ENCODE assay signal across 20 cellular contexts in genomic region chr18:32200766-32201165, GRCh38. TPM values are rescaled to one million over a fixed set of nuclear protein-coding genes. Genes with fewer than 3 reads are reported as not detected.
A peak's percentile ranks its signal among the peaks of the same experiment; 100 is the strongest.
DNase-seq lines count a peak whose midpoint lies in the region; ATAC-seq and TF ChIP-seq lines count a peak whose summit lies in the region.
"Had no signal": no experiment of that assay in that cellular context is flagged by ENCODE, and none has a peak within 500 bp of the region (broad histone marks: within the 10 kb centered on the region; RNA-seq: fewer than 3 reads in every experiment).

No MANE protein-coding gene starts in this region.

- H3K4me1 ChIP-seq in A673 (ENCODE audit: insufficient read depth, low read length, poor library complexity, severe bottlenecking): no peaks in the 10 kb centered on the region
- no peaks in the 10 kb centered on the region for H3K4me1 ChIP-seq in Caco-2
- H3K4me1 ChIP-seq: A549, adrenal gland, right atrium auricular region had no signal

- H3K36me3 Mint-ChIP-seq in Caco-2 (ENCODE audit: insufficient read depth, unreplicated experiment): no peaks in the 10 kb centered on the region

- POLR2A ChIA-PET in A673 (lab: Charles Lee; ENCODE audit: low non-redundant PET): no interaction called here
- POLR2A ChIA-PET in Caco-2 (lab: Charles Lee): no interaction called here

- intact Hi-C loops in A673 (cut with micrococcal nuclease; ENCODE audit: unreplicated experiment) (no loop called here), Caco-2 (cut with micrococcal nuclease; ENCODE audit: unreplicated experiment) (no loop called here)

- BruUV-seq in A673 (replicated peaks; lab: Mats Ljungman, UMichigan) (no TSS peak), Caco-2 (replicated peaks; lab: Mats Ljungman, UMichigan) (no TSS peak)

- DNase-seq in A673 (ENCODE audit: low spot score): peak; percentile 10
- peak; percentile 43 for DNase-seq in LoVo (ENCODE audit: low spot score)
- DNase-seq in NCI-H446 treated with DMSO at 0.1 percent for 48 hours (lab: John Stamatoyannopoulos, UW): peak; percentile 5
- peak; percentile 5 for DNase-seq in SK-N-DZ (ENCODE audit: low spot score)
- no peak for DNase-seq in nucleus accumbens (lab: John Stamatoyannopoulos, UW)
- DNase-seq in Caco-2: no peak
- DNase-seq: activated CD4-positive, alpha-beta T cell treated with anti-CD3 and anti-CD28 coated beads for 1 hour; activated effector memory CD4-positive, alpha-beta T cell treated with Interleukin-2 at 50 U/mL for 16 hours; adrenal gland; GOT3; IMR-90; OCI-M1; T1000 had no signal

- H3K27me3 ChIP-seq in A673 (replicated peaks; ENCODE audit: insufficient read depth, low read depth, low read length, poor library complexity) (no peaks in the 10 kb centered on the region), Caco-2 (replicated peaks; ENCODE audit: control insufficient read depth, insufficient read depth, low read length) (no peaks in the 10 kb centered on the region)
- H3K27me3 ChIP-seq: adrenal gland, cardiac muscle cell, right atrium auricular region had no signal

- H3K9me3 ChIP-seq in A673 (ENCODE audit: low read depth, low read length, poor library complexity, severe bottlenecking) (no peaks in the 10 kb centered on the region), Caco-2 (no peaks in the 10 kb centered on the region)
- H3K9me3 ChIP-seq: A549, adrenal gland, right atrium auricular region had no signal

- no peak overlapping the region for H3K27ac ChIP-seq in A673 (ENCODE audit: low read depth, low read length, poor library complexity, severe bottlenecking)
- H3K27ac ChIP-seq: A549, adrenal gland, C4-2B, cardiac muscle cell, right atrium auricular region had no signal

- H3K36me3 ChIP-seq in A673 (ENCODE audit: insufficient read depth, low read length, poor library complexity, severe bottlenecking) (no peaks in the 10 kb centered on the region), Caco-2 (ENCODE audit: control insufficient read depth, insufficient read depth, low read length) (no peaks in the 10 kb centered on the region)
- H3K36me3 ChIP-seq: adrenal gland, cardiac muscle cell, right atrium auricular region had no signal

- no peak overlapping the region for H3K4me3 Mint-ChIP-seq in Caco-2 (ENCODE audit: unreplicated experiment)

- ATAC-seq in GM18517 (IDR thresholded peaks at IDR 0.05; ENCODE audit: unreplicated experiment) (no peak), GM19351 (IDR thresholded peaks at IDR 0.05; ENCODE audit: unreplicated experiment) (no peak)
- ATAC-seq: A549, esophagus mucosa had no signal

- no peaks in the 10 kb centered on the region for H3K4me1 Mint-ChIP-seq in Caco-2 (ENCODE audit: low read depth, unreplicated experiment)

- H3K27ac Mint-ChIP-seq in Caco-2 (ENCODE audit: unreplicated experiment): no peak overlapping the region

- CTCF ChIA-PET in A673 (lab: Charles Lee) (no interaction called here), Caco-2 (lab: Charles Lee) (no interaction called here)

- no peaks in the 10 kb centered on the region for H3K27me3 Mint-ChIP-seq in Caco-2 (ENCODE audit: insufficient read depth, unreplicated experiment)

- H3K4me3 ChIP-seq in A673 (ENCODE audit: low read depth, low read length, poor library complexity, severe bottlenecking): no peak overlapping the region
- no peak overlapping the region for H3K4me3 ChIP-seq in Caco-2 (ENCODE audit: low read depth, low read length)
- H3K4me3 ChIP-seq: A549, adrenal gland, cardiac muscle cell, right atrium auricular region had no signal

- H3K9me3 Mint-ChIP-seq in Caco-2 (ENCODE audit: unreplicated experiment): no peaks in the 10 kb centered on the region

- TF ChIP-seq CTCF in A673 (conservative IDR thresholded peaks at IDR 0.05; ENCODE audit: low read depth, low read length): no peak
- TF ChIP-seq CTCF in Caco-2 (IDR thresholded peaks at IDR 0.05; ENCODE audit: insufficient read depth in 1 of 2, low read depth in 1 of 2, low read length in 1 of 2, severe bottlenecking in 1 of 2, unreplicated experiment in 1 of 2): no peak

RNA-seq across cellular contexts. Expression of gene MEP1B, which starts 10.9 kb away (rescaled TPM):
- total RNA-seq in A673 (2021) (0.26 TPM in 1 of 2 replicates, not detected in the other), Caco-2 (2022) (not detected in 2 replicates)
- polyA plus RNA-seq in SK-N-DZ (2014; cell fraction: cytosol; rRNA removed): not detected in 2 replicates
- polyA plus RNA-seq in SK-N-DZ (2014; cell fraction: nucleus; rRNA removed): 0.49 TPM in 1 of 2 replicates, not detected in the other
- total RNA-seq: adrenal gland, esophagus mucosa, IMR-90, right atrium auricular region had no signal
- polyA plus RNA-seq: adrenal gland, cardiac muscle cell, IMR-90 had no signal

Comparison
In these comparisons a context has a peak if more than half of its experiments do, and no peak if none do; other contexts are left out.
1. DNase-seq: peak in A673 (single experiment), LoVo (single experiment), NCI-H446 treated with DMSO at 0.1 percent for 48 hours (single experiment) and SK-N-DZ (single experiment); none in nucleus accumbens (0 of 56) and Caco-2 (0 of 2).